ENCODE assay signal across 25 cellular contexts in the genomic region with DNA sequence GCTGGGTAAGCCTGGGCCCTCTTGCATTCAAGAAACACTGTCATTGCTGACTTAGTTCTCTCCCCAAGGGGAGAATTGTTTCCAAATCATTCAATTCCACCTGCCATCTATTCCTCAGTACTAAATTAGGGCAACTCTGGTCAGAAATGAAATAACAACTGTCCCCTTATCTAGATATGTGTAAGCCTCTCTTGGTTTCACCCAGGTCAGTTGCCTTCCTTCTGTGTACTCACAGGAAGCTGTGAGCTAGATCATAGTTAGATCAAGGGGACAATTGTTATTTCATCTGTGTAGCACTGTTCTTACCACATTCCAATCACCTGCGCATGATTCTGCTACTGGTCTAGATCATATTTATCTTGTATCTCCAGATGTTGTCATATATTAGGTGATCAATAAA.
DNase-seq lines count a peak whose midpoint lies in the region; ATAC-seq, FAIRE-seq and TF ChIP-seq lines count a peak whose summit lies in the region.
"Had no signal": no experiment of that assay in that cellular context is flagged by ENCODE, and none has a peak within 500 bp of the region (broad histone marks: within the 10 kb centered on the region; RNA-seq: fewer than 3 reads in every experiment).

No MANE protein-coding gene starts in this region.

- TF ChIP-seq POLR2A in GM12891 (IDR thresholded peaks at IDR 0.05; ENCODE audit: low read depth, low read length): no peak

- H3K9me3 ChIP-seq in HAP-1: no peaks in the 10 kb centered on the region
- H3K9me3 ChIP-seq: SK-N-SH had no signal

- no peak overlapping the region for H3K4me3 ChIP-seq in HAP-1
- H3K4me3 ChIP-seq: PC-9 had no signal

- in situ Hi-C loops in HAP-1 (cut with MboI; ENCODE audit: low sequenced_read_pairs): no loop called here

- FAIRE-seq in GM12891 (lab: Jason Lieb, UNC): peak; percentile 23
- FAIRE-seq: D721Med had no signal

- no peak for DNase-seq in GM12891 (ENCODE audit: insufficient read length, low spot score)
- no peak for DNase-seq in NCI-H128 (lab: John Stamatoyannopoulos, UW; ENCODE audit: unreplicated experiment)
- DNase-seq in HAP-1 (ENCODE audit: low spot score in 2 of 2): no peak
- DNase-seq: DMS53, GDM1, H7, HFFc6, KBM-7, MM.1S, NCI-H1092 treated with DMSO at 0.1 percent for 48 hours, NCI-H146, NCI-H2029, NCI-H2227 treated with DMSO at 0.1 percent for 48 hours, NCI-H510A, PC-9, RPMI8226, SHP77 treated with DMSO at 0.1 percent for 48 hours, SK-N-SH, T-helper 2 cell had no signal

- H3K27me3 ChIP-seq in HAP-1 (ENCODE audit: low read depth): no peaks in the 10 kb centered on the region

- ATAC-seq in GM18867 (IDR thresholded peaks at IDR 0.05; ENCODE audit: unreplicated experiment) (peak; percentile 58), GM21619 (IDR thresholded peaks at IDR 0.05; ENCODE audit: unreplicated experiment) (peak; percentile 69), HG03432 (IDR thresholded peaks at IDR 0.05; ENCODE audit: unreplicated experiment) (peak; percentile 81), HG03108 (IDR thresholded peaks at IDR 0.05; ENCODE audit: unreplicated experiment) (no peak), HG03521 (IDR thresholded peaks at IDR 0.05; ENCODE audit: unreplicated experiment) (no peak)

- H3K36me3 ChIP-seq in HAP-1 (replicated peaks): no peaks in the 10 kb centered on the region

- H3K4me1 ChIP-seq in HAP-1: peaks cover 5% of the 10 kb centered on the region

TF ChIP-seq in GM12891, 5 proteins besides CTCF, POLR2A, EP300 and RAD21:
- no peak for TF ChIP-seq SPI1 (IDR thresholded peaks at IDR 0.05; ENCODE audit: low read depth, low read length)

Comparison
In these comparisons a context has a peak if more than half of its experiments do, and no peak if none do; other contexts are left out.
1. ATAC-seq: peak in GM18867 (single experiment), GM21619 (single experiment) and HG03432 (single experiment); none in HG03108 (single experiment) and HG03521 (single experiment).